In the genomic region with DNA sequence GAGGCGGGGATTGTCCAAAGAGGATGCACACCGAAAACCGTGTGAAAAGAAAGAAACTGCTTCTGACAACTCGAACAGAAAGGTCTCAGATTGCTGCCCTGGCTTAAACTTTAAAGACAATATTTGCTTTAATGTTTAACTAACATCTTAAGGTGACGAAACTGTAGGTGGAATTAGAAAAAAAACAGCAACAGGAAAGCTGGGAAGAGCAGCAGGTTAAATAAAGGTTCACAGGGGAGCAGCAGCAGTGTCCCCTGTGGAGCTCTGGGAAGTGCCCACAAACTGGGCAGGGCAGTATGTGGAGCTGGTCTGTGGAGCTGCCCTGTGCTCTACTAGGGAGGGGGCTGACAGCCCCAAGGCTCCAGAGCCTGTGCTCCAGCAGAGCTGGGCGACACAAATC, we compare ENCODE assay signal across 1 cellular context.
A peak's percentile ranks its signal among the peaks of the same experiment; 100 is the strongest.
TF ChIP-seq lines count a peak whose summit lies in the region.

No MANE protein-coding gene starts in this region.

TF ChIP-seq in HepG2, 621 proteins besides CTCF, POLR2A, EP300 and RAD21 (continued from another document):
- TF ChIP-seq, protein P1, sequence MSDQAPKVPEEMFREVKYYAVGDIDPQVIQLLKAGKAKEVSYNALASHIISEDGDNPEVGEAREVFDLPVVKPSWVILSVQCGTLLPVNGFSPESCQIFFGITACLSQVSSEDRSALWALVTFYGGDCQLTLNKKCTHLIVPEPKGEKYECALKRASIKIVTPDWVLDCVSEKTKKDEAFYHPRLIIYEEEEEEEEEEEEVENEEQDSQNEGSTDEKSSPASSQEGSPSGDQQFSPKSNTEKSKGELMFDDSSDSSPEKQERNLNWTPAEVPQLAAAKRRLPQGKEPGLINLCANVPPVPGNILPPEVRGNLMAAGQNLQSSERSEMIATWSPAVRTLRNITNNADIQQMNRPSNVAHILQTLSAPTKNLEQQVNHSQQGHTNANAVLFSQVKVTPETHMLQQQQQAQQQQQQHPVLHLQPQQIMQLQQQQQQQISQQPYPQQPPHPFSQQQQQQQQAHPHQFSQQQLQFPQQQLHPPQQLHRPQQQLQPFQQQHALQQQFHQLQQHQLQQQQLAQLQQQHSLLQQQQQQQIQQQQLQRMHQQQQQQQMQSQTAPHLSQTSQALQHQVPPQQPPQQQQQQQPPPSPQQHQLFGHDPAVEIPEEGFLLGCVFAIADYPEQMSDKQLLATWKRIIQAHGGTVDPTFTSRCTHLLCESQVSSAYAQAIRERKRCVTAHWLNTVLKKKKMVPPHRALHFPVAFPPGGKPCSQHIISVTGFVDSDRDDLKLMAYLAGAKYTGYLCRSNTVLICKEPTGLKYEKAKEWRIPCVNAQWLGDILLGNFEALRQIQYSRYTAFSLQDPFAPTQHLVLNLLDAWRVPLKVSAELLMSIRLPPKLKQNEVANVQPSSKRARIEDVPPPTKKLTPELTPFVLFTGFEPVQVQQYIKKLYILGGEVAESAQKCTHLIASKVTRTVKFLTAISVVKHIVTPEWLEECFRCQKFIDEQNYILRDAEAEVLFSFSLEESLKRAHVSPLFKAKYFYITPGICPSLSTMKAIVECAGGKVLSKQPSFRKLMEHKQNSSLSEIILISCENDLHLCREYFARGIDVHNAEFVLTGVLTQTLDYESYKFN (CRISPR knock-in tag; conservative IDR thresholded peaks at IDR 0.05), result peak; percentile 59
- TF ChIP-seq ZNF484 (CRISPR knock-in tag; IDR thresholded peaks at IDR 0.05; ENCODE audit: borderline replicate concordance, low read depth) (no peak), FOXK1 (CRISPR knock-in tag; IDR thresholded peaks at IDR 0.05; ENCODE audit: borderline replicate concordance, low read depth) (no peak), FOXJ3 (CRISPR knock-in tag; IDR thresholded peaks at IDR 0.05; ENCODE audit: borderline replicate concordance) (peak; percentile 39; the same call in 1 of the 2 replicates), NR2F2 (IDR thresholded peaks at IDR 0.05; ENCODE audit: borderline replicate concordance, low read depth) (0 out of 2 replicates have a peak, but pooled peaks have one; percentile 27), HMG20A (CRISPR knock-in tag; IDR thresholded peaks at IDR 0.05; ENCODE audit: borderline replicate concordance) (peak; percentile 32; the same call in 1 of the 2 replicates), GATAD2A (CRISPR knock-in tag; IDR thresholded peaks at IDR 0.05) (peak; percentile 67), NFYB (CRISPR knock-in tag; IDR thresholded peaks at IDR 0.05) (no peak), ZNF619 (CRISPR knock-in tag; IDR thresholded peaks at IDR 0.05) (no peak), PHF21A (CRISPR knock-in tag; IDR thresholded peaks at IDR 0.05) (0 out of 2 replicates have a peak, but pooled peaks have one; percentile 17)
- TF ChIP-seq, protein P2, sequence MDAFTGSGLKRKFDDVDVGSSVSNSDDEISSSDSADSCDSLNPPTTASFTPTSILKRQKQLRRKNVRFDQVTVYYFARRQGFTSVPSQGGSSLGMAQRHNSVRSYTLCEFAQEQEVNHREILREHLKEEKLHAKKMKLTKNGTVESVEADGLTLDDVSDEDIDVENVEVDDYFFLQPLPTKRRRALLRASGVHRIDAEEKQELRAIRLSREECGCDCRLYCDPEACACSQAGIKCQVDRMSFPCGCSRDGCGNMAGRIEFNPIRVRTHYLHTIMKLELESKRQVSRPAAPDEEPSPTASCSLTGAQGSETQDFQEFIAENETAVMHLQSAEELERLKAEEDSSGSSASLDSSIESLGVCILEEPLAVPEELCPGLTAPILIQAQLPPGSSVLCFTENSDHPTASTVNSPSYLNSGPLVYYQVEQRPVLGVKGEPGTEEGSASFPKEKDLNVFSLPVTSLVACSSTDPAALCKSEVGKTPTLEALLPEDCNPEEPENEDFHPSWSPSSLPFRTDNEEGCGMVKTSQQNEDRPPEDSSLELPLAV (CRISPR knock-in tag; conservative IDR thresholded peaks at IDR 0.05; ENCODE audit: low read depth), result no peak
- TF ChIP-seq, protein P3, sequence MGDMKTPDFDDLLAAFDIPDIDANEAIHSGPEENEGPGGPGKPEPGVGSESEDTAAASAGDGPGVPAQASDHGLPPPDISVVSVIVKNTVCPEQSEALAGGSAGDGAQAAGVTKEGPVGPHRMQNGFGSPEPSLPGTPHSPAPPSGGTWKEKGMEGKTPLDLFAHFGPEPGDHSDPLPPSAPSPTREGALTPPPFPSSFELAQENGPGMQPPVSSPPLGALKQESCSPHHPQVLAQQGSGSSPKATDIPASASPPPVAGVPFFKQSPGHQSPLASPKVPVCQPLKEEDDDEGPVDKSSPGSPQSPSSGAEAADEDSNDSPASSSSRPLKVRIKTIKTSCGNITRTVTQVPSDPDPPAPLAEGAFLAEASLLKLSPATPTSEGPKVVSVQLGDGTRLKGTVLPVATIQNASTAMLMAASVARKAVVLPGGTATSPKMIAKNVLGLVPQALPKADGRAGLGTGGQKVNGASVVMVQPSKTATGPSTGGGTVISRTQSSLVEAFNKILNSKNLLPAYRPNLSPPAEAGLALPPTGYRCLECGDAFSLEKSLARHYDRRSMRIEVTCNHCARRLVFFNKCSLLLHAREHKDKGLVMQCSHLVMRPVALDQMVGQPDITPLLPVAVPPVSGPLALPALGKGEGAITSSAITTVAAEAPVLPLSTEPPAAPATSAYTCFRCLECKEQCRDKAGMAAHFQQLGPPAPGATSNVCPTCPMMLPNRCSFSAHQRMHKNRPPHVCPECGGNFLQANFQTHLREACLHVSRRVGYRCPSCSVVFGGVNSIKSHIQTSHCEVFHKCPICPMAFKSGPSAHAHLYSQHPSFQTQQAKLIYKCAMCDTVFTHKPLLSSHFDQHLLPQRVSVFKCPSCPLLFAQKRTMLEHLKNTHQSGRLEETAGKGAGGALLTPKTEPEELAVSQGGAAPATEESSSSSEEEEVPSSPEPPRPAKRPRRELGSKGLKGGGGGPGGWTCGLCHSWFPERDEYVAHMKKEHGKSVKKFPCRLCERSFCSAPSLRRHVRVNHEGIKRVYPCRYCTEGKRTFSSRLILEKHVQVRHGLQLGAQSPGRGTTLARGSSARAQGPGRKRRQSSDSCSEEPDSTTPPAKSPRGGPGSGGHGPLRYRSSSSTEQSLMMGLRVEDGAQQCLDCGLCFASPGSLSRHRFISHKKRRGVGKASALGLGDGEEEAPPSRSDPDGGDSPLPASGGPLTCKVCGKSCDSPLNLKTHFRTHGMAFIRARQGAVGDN (CRISPR knock-in tag; IDR thresholded peaks at IDR 0.05), result peak; percentile 34; the same call in 1 of the 2 replicates
